28 cellular contexts compared by ENCODE assay signal in genomic region chr3:5733995-5734394, GRCh38.
"Had no signal": no experiment of that assay in that cellular context is flagged by ENCODE, and none has a peak within 500 bp of the region (broad histone marks: within the 10 kb centered on the region; RNA-seq: fewer than 3 reads in every experiment).

No MANE protein-coding gene starts in this region.

- H3K27me3 ChIP-seq: colonic mucosa, esophagus muscularis mucosa, esophagus squamous epithelium, foreskin keratinocyte, gastrocnemius medialis, gastroesophageal sphincter, heart left ventricle, hepatocyte had no signal

- H3K4me1 ChIP-seq: colonic mucosa, esophagus muscularis mucosa, esophagus squamous epithelium, foreskin keratinocyte, gastrocnemius medialis, gastroesophageal sphincter, heart left ventricle, heart right ventricle had no signal

- H3K9me3 ChIP-seq: colonic mucosa, esophagus muscularis mucosa, esophagus squamous epithelium, gastrocnemius medialis, gastroesophageal sphincter, heart left ventricle, heart right ventricle had no signal

- H3K27ac Mint-ChIP-seq: dendritic cell treated with granulocyte-macrophage colony-stimulating factor and Interleukin-4, amounts not matched to agents 40 ng/mL and 50 ng/mL, for 4 days; effector memory CD8-positive, alpha-beta T cell; endodermal cell had no signal

- H3K27ac ChIP-seq: colonic mucosa, coronary artery, dorsolateral prefrontal cortex, epithelial cell of prostate, esophagus muscularis mucosa, esophagus squamous epithelium, foreskin keratinocyte, gastrocnemius medialis, gastroesophageal sphincter, heart left ventricle, heart right ventricle, hepatocyte had no signal

- H3K36me3 ChIP-seq: colonic mucosa, esophagus muscularis mucosa, esophagus squamous epithelium, gastrocnemius medialis, gastroesophageal sphincter, heart left ventricle, heart right ventricle had no signal

- H3K9me3 Mint-ChIP-seq: dendritic cell treated with granulocyte-macrophage colony-stimulating factor and Interleukin-4, amounts not matched to agents 40 ng/mL and 50 ng/mL, for 4 days; endodermal cell had no signal

- H3K27me3 Mint-ChIP-seq: dendritic cell treated with granulocyte-macrophage colony-stimulating factor and Interleukin-4, amounts not matched to agents 40 ng/mL and 50 ng/mL, for 4 days; effector memory CD8-positive, alpha-beta T cell had no signal

- H3K4me3 ChIP-seq: colonic mucosa, coronary artery, dorsolateral prefrontal cortex, esophagus muscularis mucosa, esophagus squamous epithelium, gastrocnemius medialis, gastroesophageal sphincter, heart left ventricle, heart right ventricle, hepatocyte had no signal

- FAIRE-seq: endometrium, endothelial cell of umbilical vein, frontal cortex had no signal

- H3K79me2 ChIP-seq: hepatocyte had no signal

- DNase-seq: colonic mucosa; cortex of kidney; dermis blood vessel endothelial cell; dorsolateral prefrontal cortex; effector CD4-positive, alpha-beta T cell; effector CD8-positive, alpha-beta T cell; effector memory CD4-positive, alpha-beta T cell; effector memory CD8-positive, alpha-beta T cell; esophagus squamous epithelium; foreskin fibroblast; foreskin keratinocyte; foreskin melanocyte; gastrocnemius medialis; glutamatergic neuron; head of caudate nucleus; heart left ventricle; heart right ventricle had no signal

- H3K4me2 ChIP-seq: hepatocyte had no signal

- H2AFZ ChIP-seq: hepatocyte had no signal

- H3K4me3 Mint-ChIP-seq: dendritic cell treated with granulocyte-macrophage colony-stimulating factor and Interleukin-4, amounts not matched to agents 40 ng/mL and 50 ng/mL, for 4 days; effector memory CD8-positive, alpha-beta T cell; endodermal cell had no signal

- ATAC-seq: effector memory CD8-positive, alpha-beta T cell; esophagus mucosa; foreskin keratinocyte; gastrocnemius medialis; gastroesophageal sphincter; heart left ventricle; heart right ventricle had no signal
